Comparison of ENCODE assay signal across 19 cellular contexts in the genomic region with DNA sequence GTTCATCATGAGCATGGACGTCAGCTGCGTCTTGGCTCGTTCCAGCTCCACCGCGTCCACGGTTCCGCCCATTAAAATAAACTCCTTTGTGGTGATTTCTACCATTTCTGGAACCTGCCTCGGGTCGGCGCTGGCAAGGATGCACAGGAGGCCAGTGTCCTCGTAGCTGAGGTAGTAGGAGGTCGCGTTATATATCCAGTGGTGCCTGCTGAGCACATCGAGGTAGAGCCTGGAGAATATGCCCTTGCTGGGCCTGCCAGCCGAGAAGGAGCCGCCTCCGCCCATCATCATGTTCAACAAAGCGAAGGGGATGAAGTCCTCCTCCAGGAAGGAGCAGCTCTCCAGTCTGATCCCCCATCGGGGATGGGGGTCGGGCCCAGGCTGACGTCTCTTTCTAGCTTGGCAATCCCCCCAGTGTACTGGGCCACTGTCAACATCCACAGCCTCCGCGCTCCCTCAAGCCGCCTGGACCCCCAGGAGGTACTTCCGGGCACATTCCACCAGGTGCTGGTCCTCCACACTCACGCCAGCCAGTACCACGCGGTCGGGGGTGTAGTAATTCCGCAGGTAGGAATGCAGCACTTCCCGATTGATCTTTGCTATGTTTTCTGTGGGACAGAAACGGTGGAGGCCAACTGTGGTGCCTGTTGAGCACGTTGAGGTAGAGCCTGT.
"Had no signal": no experiment of that assay in that cellular context is flagged by ENCODE, and none has a peak within 500 bp of the region (broad histone marks: within the 10 kb centered on the region; RNA-seq: fewer than 3 reads in every experiment).

No MANE protein-coding gene starts in this region.

- H3K9me3 ChIP-seq: pancreas, uterus had no signal

- H3K4me3 Mint-ChIP-seq: natural killer cell; neural crest cell; stimulated activated memory B cell treated with anti-CD40 and anti-IgM and Interleukin-4, amounts not matched to agents 10 μg/mL and 1 μg/mL and 100 μg/mL, for 72 hours; stimulated activated naive CD8-positive, alpha-beta T cell treated with anti-CD3 and anti-CD28 coated beads, Interleukin-15, Interleukin-2, amounts not matched to agents 100 ng/mL and 50 ng/mL, for 24 hours had no signal

- H3K4me1 Mint-ChIP-seq: natural killer cell; neural crest cell; stimulated activated memory B cell treated with anti-CD40 and anti-IgM and Interleukin-4, amounts not matched to agents 10 μg/mL and 1 μg/mL and 100 μg/mL, for 72 hours had no signal

- H3K27ac Mint-ChIP-seq: natural killer cell; progenitor cell of endocrine pancreas; stimulated activated memory B cell treated with anti-CD40 and anti-IgM and Interleukin-4, amounts not matched to agents 10 μg/mL and 1 μg/mL and 100 μg/mL, for 72 hours; stimulated activated naive CD8-positive, alpha-beta T cell treated with anti-CD3 and anti-CD28 coated beads, Interleukin-15, Interleukin-2, amounts not matched to agents 100 ng/mL and 50 ng/mL, for 24 hours had no signal

- H3K36me3 Mint-ChIP-seq: stimulated activated memory B cell treated with anti-CD40 and anti-IgM and Interleukin-4, amounts not matched to agents 10 μg/mL and 1 μg/mL and 100 μg/mL, for 72 hours had no signal

- H3K27me3 ChIP-seq: dorsolateral prefrontal cortex, heart left ventricle, pancreas, tibial nerve, uterus had no signal

- H3K27me3 Mint-ChIP-seq: progenitor cell of endocrine pancreas; stimulated activated memory B cell treated with anti-CD40 and anti-IgM and Interleukin-4, amounts not matched to agents 10 μg/mL and 1 μg/mL and 100 μg/mL, for 72 hours; stimulated activated naive CD8-positive, alpha-beta T cell treated with anti-CD3 and anti-CD28 coated beads, Interleukin-15, Interleukin-2, amounts not matched to agents 100 ng/mL and 50 ng/mL, for 24 hours had no signal

- H3K27ac ChIP-seq: dorsolateral prefrontal cortex, heart left ventricle, pancreas, tibial nerve, uterus had no signal

- H3K4me3 ChIP-seq: dorsolateral prefrontal cortex, heart left ventricle, mucosa of descending colon, pancreas, smooth muscle cell, tibial nerve, uterus had no signal

- H3K4me1 ChIP-seq: heart left ventricle, pancreas, tibial nerve, uterus had no signal

- H3K36me3 ChIP-seq: heart left ventricle, pancreas, tibial nerve, uterus had no signal

- H3K4me2 ChIP-seq: smooth muscle cell had no signal

- ATAC-seq: esophagus mucosa, heart left ventricle, left lobe of liver, mucosa of descending colon, natural killer cell, pancreas had no signal

- DNase-seq: cortex of kidney; effector CD8-positive, alpha-beta T cell; hippocampal formation; natural killer cell; nucleus accumbens; stimulated activated CD4-positive, alpha-beta T cell treated with anti-CD3 and anti-CD28 coated beads, Interleukin-4, amount 100 ng/mL, for 24 hours; uterus had no signal
